ENCODE assay signal across 11 cellular contexts in the genomic region with DNA sequence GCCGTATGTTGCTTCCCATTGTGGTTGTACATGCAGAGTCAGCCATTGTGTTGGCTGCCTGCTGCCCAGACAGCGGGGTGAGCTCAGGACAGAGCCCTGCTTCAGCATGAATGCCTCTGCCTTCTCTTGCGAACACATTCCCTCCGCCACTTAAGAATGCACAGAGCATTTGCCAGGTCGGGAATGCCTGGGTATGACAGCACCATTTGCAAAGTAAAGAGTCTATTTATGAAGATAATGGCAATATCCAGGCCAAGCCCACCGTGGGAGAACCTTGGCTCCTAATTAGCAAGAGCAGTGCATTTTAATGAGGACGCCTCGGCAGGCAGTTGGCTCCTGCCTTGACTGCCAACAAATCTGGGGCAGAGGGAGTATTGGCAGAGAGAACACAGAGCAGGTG.
DNase-seq lines count a peak whose midpoint lies in the region; ATAC-seq, FAIRE-seq and TF ChIP-seq lines count a peak whose summit lies in the region.
"Had no signal": no experiment of that assay in that cellular context is flagged by ENCODE, and none has a peak within 500 bp of the region (broad histone marks: within the 10 kb centered on the region; RNA-seq: fewer than 3 reads in every experiment).

No MANE protein-coding gene starts in this region.

- H2BK15ac ChIP-seq in mesendoderm (replicated peaks; ENCODE audit: low read depth), result no peak overlapping the region

- H3K27ac ChIP-seq in right lobe of liver, result no peak overlapping the region
- H3K27ac ChIP-seq in HepG2 (ENCODE audit: extremely low read length, insufficient read depth, low read length), result no peak overlapping the region
- H3K27ac ChIP-seq in mesendoderm (ENCODE audit: low read depth, low read length), result no peak overlapping the region
- no peak overlapping the region for H3K27ac ChIP-seq in PC-3 (ENCODE audit: low read length)

- H3K4me2 ChIP-seq in HepG2 (ENCODE audit: low read depth, low read length), result no peak overlapping the region
- no peak overlapping the region for H3K4me2 ChIP-seq in mesendoderm (ENCODE audit: low read length)
- H3K4me2 ChIP-seq in PC-3 (ENCODE audit: low read length), result no peak overlapping the region

- H3K79me1 ChIP-seq in mesendoderm (ENCODE audit: low read length), result no peaks in the 10 kb centered on the region

- POLR2A ChIA-PET in HepG2 (lab: Yijun Ruan, JAX) (no interaction called here), PC-3 (lab: Charles Lee; ENCODE audit: unreplicated experiment) (no interaction called here)

- no peak for TF ChIP-seq POLR2A in right lobe of liver (IDR thresholded peaks at IDR 0.05)
- no peak for TF ChIP-seq POLR2A in HepG2 (IDR thresholded peaks at IDR 0.05; ENCODE audit: insufficient read depth in 1 of 2, low read depth in 2 of 2, low read length in 2 of 2)

- H4K20me1 ChIP-seq in HepG2 (ENCODE audit: insufficient read depth, low read length) (no peaks in the 10 kb centered on the region), PC-3 (ENCODE audit: low read length) (no peaks in the 10 kb centered on the region)

- 62% methylated on average over 6 of the region's 8 CpGs for WGBS in right lobe of liver (ENCODE audit: insufficient coverage, low coverage, low lambda C conversion rate, missing lambda C conversion rate)
- 24% methylated on average over 8 of the region's 8 CpGs for WGBS in HepG2 (ENCODE audit: low lambda C conversion rate)
- no CpG with 5 or more reads among the region's 8 CpGs for WGBS in mesendoderm (ENCODE audit: extremely low coverage, insufficient coverage, low lambda C conversion rate)

- TF ChIP-seq CTCF in right lobe of liver (IDR thresholded peaks at IDR 0.05) (no peak), HepG2 (CRISPR knock-in tag; IDR thresholded peaks at IDR 0.05) (no peak), PC-3 (conservative IDR thresholded peaks at IDR 0.05; ENCODE audit: low read depth, low read length) (no peak), GM20000 (IDR thresholded peaks at IDR 0.05; ENCODE audit: extremely low read depth, missing control alignments) (no peak), GM13977 (IDR thresholded peaks at IDR 0.05; ENCODE audit: extremely low read depth, insufficient read depth, missing control alignments) (no peak)

- no peak overlapping the region for H3K4me3 ChIP-seq in right lobe of liver
- no peak overlapping the region for H3K4me3 ChIP-seq in HepG2 (replicated peaks in 1 of 3; ENCODE audit: insufficient read depth in 1 of 3, low read depth in 2 of 3, low read length in 3 of 3)
- H3K4me3 ChIP-seq in mesendoderm (ENCODE audit: low read length), result no peak overlapping the region
- no peak overlapping the region for H3K4me3 ChIP-seq in PC-3 (ENCODE audit: low read length)

- no peak overlapping the region for H3K9ac ChIP-seq in HepG2 (ENCODE audit: insufficient read depth, low read depth, low read length)
- H3K9ac ChIP-seq in mesendoderm (ENCODE audit: low read length), result no peak overlapping the region
- no peak overlapping the region for H3K9ac ChIP-seq in PC-3 (ENCODE audit: low read length)

- intact Hi-C loops in right lobe of liver (cut with DNase I) (no loop called here), HepG2 (cut with micrococcal nuclease; ENCODE audit: unreplicated experiment) (no loop called here), PC-3 (cut with micrococcal nuclease) (no loop called here)

- BruUV-seq in HepG2 (replicated peaks; lab: Mats Ljungman, UMichigan) (no TSS peak), PC-3 (replicated peaks; lab: Mats Ljungman, UMichigan) (no TSS peak)

- TF ChIP-seq RAD21 in HepG2 (CRISPR knock-in tag; IDR thresholded peaks at IDR 0.05), result no peak

- H3K56ac ChIP-seq in mesendoderm (ENCODE audit: low read length), result no peak overlapping the region

- no peak overlapping the region for H2BK5ac ChIP-seq in mesendoderm (ENCODE audit: low read length)

- H3K36me3 ChIP-seq in right lobe of liver, result no peaks in the 10 kb centered on the region
- no peaks in the 10 kb centered on the region for H3K36me3 ChIP-seq in HepG2 (replicated peaks in 1 of 2; ENCODE audit: control insufficient read depth in 1 of 2, insufficient read depth in 2 of 2, low read length in 2 of 2)
- H3K36me3 ChIP-seq in mesendoderm (ENCODE audit: control insufficient read depth, insufficient read depth, low read length), result no peaks in the 10 kb centered on the region
- no peaks in the 10 kb centered on the region for H3K36me3 ChIP-seq in PC-3 (ENCODE audit: low read depth, low read length)

- no peak for FAIRE-seq in HepG2 (lab: Jason Lieb, UNC)

- H3K9me2 ChIP-seq in PC-3 (replicated peaks; ENCODE audit: low read length), result no peaks in the 10 kb centered on the region

- TF ChIP-seq EP300 in HepG2 (IDR thresholded peaks at IDR 0.05; ENCODE audit: low read depth in 2 of 2, low read length in 2 of 2) (no peak), HepG2 (CRISPR knock-in tag; IDR thresholded peaks at IDR 0.05; ENCODE audit: borderline replicate concordance) (no peak)

- H3K9me3 ChIP-seq in right lobe of liver, result no peaks in the 10 kb centered on the region
- no peaks in the 10 kb centered on the region for H3K9me3 ChIP-seq in HepG2 (ENCODE audit: low read length)
- no peaks in the 10 kb centered on the region for H3K9me3 ChIP-seq in PC-3 (ENCODE audit: low read length)

- in situ Hi-C loops in HepG2 (cut with HindIII; ENCODE audit: extremely low pct_ligation_motif_present, low pct_unique_long_range_greater_than_20kb), result no loop called here
- in situ Hi-C loops in GM13977 (cut with MboI; ENCODE audit: low pct_unique_long_range_greater_than_20kb, low sequenced_read_pairs, unreplicated experiment), result no loop called here

- H3K27me3 ChIP-seq in right lobe of liver (no peaks in the 10 kb centered on the region), HepG2 (ENCODE audit: control insufficient read depth in 1 of 2, insufficient read depth in 2 of 2, low read length in 2 of 2) (peaks cover 0 to 18% of the 10 kb centered on the region in 2 experiments; a peak in 2 of 5 replicates), mesendoderm (ENCODE audit: insufficient read depth, low read length, poor library complexity) (no peaks in the 10 kb centered on the region), PC-3 (ENCODE audit: low read length) (no peaks in the 10 kb centered on the region)

- no peak overlapping the region for H2AFZ ChIP-seq in HepG2 (ENCODE audit: low read length)
- no peak overlapping the region for H2AFZ ChIP-seq in PC-3 (ENCODE audit: low read length)

- H4K5ac ChIP-seq in mesendoderm (ENCODE audit: low read length), result no peak overlapping the region

- ATAC-seq in right lobe of liver (peak; percentile 35 to 80 (median 50)), HepG2 (no peak), PC-3 (no peak)
- ATAC-seq: activated CD4-positive, CD25-positive, alpha-beta regulatory T cell treated with anti-CD3 and anti-CD28 coated beads, Interleukin-2, amount 50 U/mL, for 24 hours; activated naive CD4-positive, alpha-beta T cell treated with anti-CD3 and anti-CD28 coated beads, Interleukin-2, amount 50 U/mL, for 72 hours had no signal

- no peaks in the 10 kb centered on the region for H3K79me2 ChIP-seq in HepG2 (ENCODE audit: insufficient read depth, low read length)
- H3K79me2 ChIP-seq in mesendoderm (ENCODE audit: control insufficient read depth, insufficient read depth, low read length), result no peaks in the 10 kb centered on the region
- H3K79me2 ChIP-seq in PC-3 (ENCODE audit: low read length), result no peaks in the 10 kb centered on the region

- no peaks in the 10 kb centered on the region for H3F3A ChIP-seq in PC-3 (ENCODE audit: low read length, unreplicated experiment)

- H3K4me1 ChIP-seq in right lobe of liver (no peaks in the 10 kb centered on the region), HepG2 (ENCODE audit: insufficient read depth, low read length) (peaks cover 14% of the 10 kb centered on the region), mesendoderm (ENCODE audit: control insufficient read depth, low read depth, low read length) (peaks cover 4% of the 10 kb centered on the region), PC-3 (ENCODE audit: insufficient read depth, low read length) (peaks cover 13% of the 10 kb centered on the region)

- no peak overlapping the region for H3K23ac ChIP-seq in mesendoderm (ENCODE audit: low read length)

- no peak overlapping the region for H2BK120ac ChIP-seq in mesendoderm (ENCODE audit: low read depth, low read length)

- H3K18ac ChIP-seq in mesendoderm (ENCODE audit: low read length), result no peak overlapping the region

- CTCF ChIA-PET in HepG2 (lab: Yijun Ruan, JAX; ENCODE audit: low intra/inter-chr PET ratio, low total read pairs), result no interaction called here
- CTCF ChIA-PET in PC-3 (lab: Charles Lee), result no interaction called here

- no peak overlapping the region for H4K8ac ChIP-seq in mesendoderm (ENCODE audit: low read depth, low read length)

- no peak overlapping the region for H3K4ac ChIP-seq in mesendoderm (ENCODE audit: low read depth, low read length)

- DNase-seq in right lobe of liver, result no peak
- DNase-seq in HepG2 (ENCODE audit: low spot score), result no peak
- DNase-seq in ecto neural progenitor cell (ENCODE audit: low spot score), result peak; percentile 63
- peak; percentile 32 for DNase-seq in mesendoderm
- no peak for DNase-seq in PC-3
- no peak for DNase-seq in GM20000 (ENCODE audit: low spot score)
- DNase-seq in dermis blood vessel endothelial cell, result no peak
- no peak for DNase-seq in GM13977 (ENCODE audit: low spot score)
- DNase-seq: Kasumi-1 had no signal

- no peak overlapping the region for H2AK5ac ChIP-seq in mesendoderm (ENCODE audit: low read length)

TF ChIP-seq in HepG2, 621 proteins besides CTCF, POLR2A, EP300 and RAD21 (continues in another document):
- TF ChIP-seq ZBTB1 (CRISPR knock-in tag; IDR thresholded peaks at IDR 0.05; ENCODE audit: borderline replicate concordance), result no peak
- no peak for TF ChIP-seq FOSL2 (CRISPR knock-in tag; IDR thresholded peaks at IDR 0.05)
- TF ChIP-seq, protein P1, sequence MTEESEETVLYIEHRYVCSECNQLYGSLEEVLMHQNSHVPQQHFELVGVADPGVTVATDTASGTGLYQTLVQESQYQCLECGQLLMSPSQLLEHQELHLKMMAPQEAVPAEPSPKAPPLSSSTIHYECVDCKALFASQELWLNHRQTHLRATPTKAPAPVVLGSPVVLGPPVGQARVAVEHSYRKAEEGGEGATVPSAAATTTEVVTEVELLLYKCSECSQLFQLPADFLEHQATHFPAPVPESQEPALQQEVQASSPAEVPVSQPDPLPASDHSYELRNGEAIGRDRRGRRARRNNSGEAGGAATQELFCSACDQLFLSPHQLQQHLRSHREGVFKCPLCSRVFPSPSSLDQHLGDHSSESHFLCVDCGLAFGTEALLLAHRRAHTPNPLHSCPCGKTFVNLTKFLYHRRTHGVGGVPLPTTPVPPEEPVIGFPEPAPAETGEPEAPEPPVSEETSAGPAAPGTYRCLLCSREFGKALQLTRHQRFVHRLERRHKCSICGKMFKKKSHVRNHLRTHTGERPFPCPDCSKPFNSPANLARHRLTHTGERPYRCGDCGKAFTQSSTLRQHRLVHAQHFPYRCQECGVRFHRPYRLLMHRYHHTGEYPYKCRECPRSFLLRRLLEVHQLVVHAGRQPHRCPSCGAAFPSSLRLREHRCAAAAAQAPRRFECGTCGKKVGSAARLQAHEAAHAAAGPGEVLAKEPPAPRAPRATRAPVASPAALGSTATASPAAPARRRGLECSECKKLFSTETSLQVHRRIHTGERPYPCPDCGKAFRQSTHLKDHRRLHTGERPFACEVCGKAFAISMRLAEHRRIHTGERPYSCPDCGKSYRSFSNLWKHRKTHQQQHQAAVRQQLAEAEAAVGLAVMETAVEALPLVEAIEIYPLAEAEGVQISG (CRISPR knock-in tag; IDR thresholded peaks at IDR 0.05), result no peak
- TF ChIP-seq ZSCAN31 (CRISPR knock-in tag; IDR thresholded peaks at IDR 0.05; ENCODE audit: low read depth), result no peak

Comparison
In these comparisons a context has a peak if more than half of its experiments do, and no peak if none do; other contexts are left out.
1. ATAC-seq: peak in right lobe of liver (4 of 4); none in HepG2 (single experiment) and PC-3 (single experiment).
2. DNase-seq: peak in ecto neural progenitor cell (single experiment) and mesendoderm (single experiment); none in right lobe of liver (0 of 3), HepG2 (single experiment), PC-3 (single experiment), GM20000 (single experiment), dermis blood vessel endothelial cell (single experiment) and GM13977 (single experiment).